In genomic region chr1:40451238-40451585, GRCh38 we compare ENCODE assay signal across 2 cellular contexts.
TF ChIP-seq lines count a peak whose summit lies in the region.

No MANE protein-coding gene starts in this region.

TF ChIP-seq in SK-N-SH, 30 proteins besides CTCF, POLR2A, EP300 and RAD21:
- TF ChIP-seq, protein P1, sequence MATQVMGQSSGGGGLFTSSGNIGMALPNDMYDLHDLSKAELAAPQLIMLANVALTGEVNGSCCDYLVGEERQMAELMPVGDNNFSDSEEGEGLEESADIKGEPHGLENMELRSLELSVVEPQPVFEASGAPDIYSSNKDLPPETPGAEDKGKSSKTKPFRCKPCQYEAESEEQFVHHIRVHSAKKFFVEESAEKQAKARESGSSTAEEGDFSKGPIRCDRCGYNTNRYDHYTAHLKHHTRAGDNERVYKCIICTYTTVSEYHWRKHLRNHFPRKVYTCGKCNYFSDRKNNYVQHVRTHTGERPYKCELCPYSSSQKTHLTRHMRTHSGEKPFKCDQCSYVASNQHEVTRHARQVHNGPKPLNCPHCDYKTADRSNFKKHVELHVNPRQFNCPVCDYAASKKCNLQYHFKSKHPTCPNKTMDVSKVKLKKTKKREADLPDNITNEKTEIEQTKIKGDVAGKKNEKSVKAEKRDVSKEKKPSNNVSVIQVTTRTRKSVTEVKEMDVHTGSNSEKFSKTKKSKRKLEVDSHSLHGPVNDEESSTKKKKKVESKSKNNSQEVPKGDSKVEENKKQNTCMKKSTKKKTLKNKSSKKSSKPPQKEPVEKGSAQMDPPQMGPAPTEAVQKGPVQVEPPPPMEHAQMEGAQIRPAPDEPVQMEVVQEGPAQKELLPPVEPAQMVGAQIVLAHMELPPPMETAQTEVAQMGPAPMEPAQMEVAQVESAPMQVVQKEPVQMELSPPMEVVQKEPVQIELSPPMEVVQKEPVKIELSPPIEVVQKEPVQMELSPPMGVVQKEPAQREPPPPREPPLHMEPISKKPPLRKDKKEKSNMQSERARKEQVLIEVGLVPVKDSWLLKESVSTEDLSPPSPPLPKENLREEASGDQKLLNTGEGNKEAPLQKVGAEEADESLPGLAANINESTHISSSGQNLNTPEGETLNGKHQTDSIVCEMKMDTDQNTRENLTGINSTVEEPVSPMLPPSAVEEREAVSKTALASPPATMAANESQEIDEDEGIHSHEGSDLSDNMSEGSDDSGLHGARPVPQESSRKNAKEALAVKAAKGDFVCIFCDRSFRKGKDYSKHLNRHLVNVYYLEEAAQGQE (IDR thresholded peaks at IDR 0.05; ENCODE audit: low read depth, low read length): no peak
- TF ChIP-seq TEAD4 (IDR thresholded peaks at IDR 0.05; ENCODE audit: borderline replicate concordance, insufficient read depth): no peak
- TF ChIP-seq SMC3 (IDR thresholded peaks at IDR 0.05; ENCODE audit: low read depth, low read length): no peak

TF ChIP-seq in SK-N-SH treated with all-trans-retinoic acid at 6 μM for 48 hours, 23 proteins besides CTCF, POLR2A, EP300 and RAD21 (continued from another document):
- TF ChIP-seq RARB (CRISPR knock-in tag; IDR thresholded peaks at IDR 0.05) (no peak), SNAI2 (CRISPR knock-in tag; IDR thresholded peaks at IDR 0.05) (no peak), BACH2 (CRISPR knock-in tag; IDR thresholded peaks at IDR 0.05; ENCODE audit: borderline replicate concordance) (no peak), CSDC2 (CRISPR knock-in tag; IDR thresholded peaks at IDR 0.05) (no peak), ISL1 (CRISPR knock-in tag; IDR thresholded peaks at IDR 0.05) (no peak), GLIS3 (CRISPR knock-in tag; IDR thresholded peaks at IDR 0.05) (no peak)
